ENCODE assay signal across 8 cellular contexts in genomic region chr12:12891646-12892355, GRCh38. TPM values are rescaled to one million over a fixed set of nuclear protein-coding genes. Genes with fewer than 3 reads are reported as not detected.
DNase-seq lines count a peak whose midpoint lies in the region; ATAC-seq and TF ChIP-seq lines count a peak whose summit lies in the region.

No MANE protein-coding gene starts in this region.

- H3K4me3 ChIP-seq in heart left ventricle, result peak overlapping the region; percentile 30 to 67 (median 50)
- peak overlapping the region; percentile 70 for H3K4me3 ChIP-seq in choroid plexus epithelial cell (ENCODE audit: low read depth, low read length)
- H3K4me3 ChIP-seq in mucosa of rectum (ENCODE audit: low read length in 2 of 2), result peak overlapping the region; percentile 79 to 84
- peak overlapping the region; percentile 72 to 93 for H3K4me3 ChIP-seq in aorta (ENCODE audit: low read length in 2 of 2)

- H3K27me3 Mint-ChIP-seq in immature natural killer cell (ENCODE audit: low read depth in 3 of 3), result peaks cover 4 to 26% (median 7%) of the 10 kb centered on the region in 3 donors

- DNase-seq in heart left ventricle (no peak), left cardiac atrium (no peak), choroid plexus epithelial cell (ENCODE audit: low read depth) (no peak), aorta (no peak), immature natural killer cell (no peak)

- H3K4me1 Mint-ChIP-seq in immature natural killer cell, result peaks cover 0 to 4% of the 10 kb centered on the region in 2 donors

- H3K36me3 ChIP-seq in heart left ventricle (no peaks in the 10 kb centered on the region), mucosa of rectum (ENCODE audit: control insufficient read depth in 2 of 2, insufficient read depth in 2 of 2, low read length in 2 of 2) (no peaks in the 10 kb centered on the region), aorta (ENCODE audit: control insufficient read depth in 1 of 2, insufficient read depth in 2 of 2, low read length in 1 of 2) (no peaks in the 10 kb centered on the region)

- H3K36me3 Mint-ChIP-seq in immature natural killer cell, result no peaks in the 10 kb centered on the region

- H3K27ac ChIP-seq in heart left ventricle (peak overlapping the region in 7 of 12 donors; percentile 32 to 69 (median 51)), mucosa of rectum (ENCODE audit: low read depth in 2 of 2, low read length in 2 of 2) (peak overlapping the region; percentile 92 to 97), aorta (ENCODE audit: low read depth in 1 of 2, low read length in 2 of 2) (peak overlapping the region; percentile 60 to 69)

- TF ChIP-seq POLR2A in heart left ventricle (IDR thresholded peaks at IDR 0.05), result no peak

- peaks cover 0 to 20% (median 10%) of the 10 kb centered on the region in 12 donors for H3K4me1 ChIP-seq in heart left ventricle
- peaks cover 12 to 34% of the 10 kb centered on the region in 2 donors for H3K4me1 ChIP-seq in mucosa of rectum (ENCODE audit: control insufficient read depth in 2 of 2, insufficient read depth in 2 of 2, low read length in 2 of 2)
- no peaks in the 10 kb centered on the region for H3K4me1 ChIP-seq in aorta (ENCODE audit: control insufficient read depth in 1 of 2, insufficient read depth in 2 of 2, low read length in 2 of 2)

- H3K9me3 Mint-ChIP-seq in immature natural killer cell, result peaks cover 0 to 2% (median 0%) of the 10 kb centered on the region in 6 donors

- intact Hi-C loops in heart left ventricle (cut with DNase I), result no loop called here
- intact Hi-C loops in left cardiac atrium (cut with DNase I), result no loop called here
- intact Hi-C loops in aorta (cut with DNase I), result loop anchor here (2.0 to 10.0 kb wide), 2 partner anchors 53 to 1883 kb away; a partner anchor contains a TSS

- H3K9ac ChIP-seq in mucosa of rectum (ENCODE audit: low read depth in 1 of 2, low read length in 2 of 2), result peak overlapping the region; percentile 88 to 90

- H3K27me3 ChIP-seq in heart left ventricle (peaks cover 0 to 39% (median 11%) of the 10 kb centered on the region in 9 donors), mucosa of rectum (ENCODE audit: control insufficient read depth in 2 of 2, insufficient read depth in 2 of 2, low read length in 2 of 2) (no peaks in the 10 kb centered on the region), aorta (ENCODE audit: control insufficient read depth in 1 of 2, insufficient read depth in 2 of 2, low read length in 1 of 2) (no peaks in the 10 kb centered on the region)

- H3K9me3 ChIP-seq in heart left ventricle, result no peaks in the 10 kb centered on the region
- H3K9me3 ChIP-seq in mucosa of rectum (ENCODE audit: control insufficient read depth in 2 of 2, low read length in 2 of 2), result no peaks in the 10 kb centered on the region
- H3K9me3 ChIP-seq in aorta (ENCODE audit: control insufficient read depth, low read length), result no peaks in the 10 kb centered on the region

- no peak overlapping the region for H3K27ac Mint-ChIP-seq in immature natural killer cell

- ATAC-seq in heart left ventricle (no peak), left cardiac atrium (no peak), aorta (ENCODE audit: low FRiP score) (peak; percentile 5), HG02981 (IDR thresholded peaks at IDR 0.05; ENCODE audit: unreplicated experiment) (no peak), HG03378 (IDR thresholded peaks at IDR 0.05; ENCODE audit: unreplicated experiment) (no peak)

- WGBS in heart left ventricle, 4 donors, result 19 to 30% (median 23%) methylated on average over 15 of the region's 15 CpGs
- WGBS in aorta, 2 donors, result 3% methylated on average over 15 of the region's 15 CpGs

- peak overlapping the region in 1 of 5 donors; percentile 23 for H3K4me3 Mint-ChIP-seq in immature natural killer cell

- no peak for TF ChIP-seq CTCF in heart left ventricle (IDR thresholded peaks at IDR 0.05)
- no peak for TF ChIP-seq CTCF in choroid plexus epithelial cell (conservative IDR thresholded peaks at IDR 0.05; ENCODE audit: low read depth, low read length)

RNA-seq across cellular contexts. Expression of gene GPRC5A, which starts 0.4 kb away (rescaled TPM):
- 1 to 10 TPM in 6 of 9 donors, under 1 TPM in 3; 0.27 to 5.3 (median 1.3) TPM for total RNA-seq in heart left ventricle
- under 1 TPM; 0.40 to 0.61 TPM for polyA plus RNA-seq in heart left ventricle
- total RNA-seq in left cardiac atrium, result 1 to 10 TPM; 2.6 to 5.6 TPM
- 10 to 100 TPM; 36.6 to 86.0 TPM for total RNA-seq in aorta
- polyA plus RNA-seq in aorta, result 1 to 10 TPM; 4.6 to 8.4 TPM
- polyA plus RNA-seq in immature natural killer cell, result not detected

Comparison
In these comparisons a context has a peak if more than half of its experiments do, and no peak if none do; other contexts are left out.
1. RNA of gene GPRC5A, which starts 0.4 kb away (total RNA-seq): 36.6 to 86.0 TPM in aorta; 2.6 to 5.6 TPM in left cardiac atrium and 0.27 to 5.3 TPM in heart left ventricle; every median in the first group is over 4 times any median in the second.
2. intact Hi-C loops: an anchor here in aorta (2.0 to 10.0 kb wide); none called in heart left ventricle and left cardiac atrium.
3. Peak in every context shown above with its lines, with median percentiles within 50 percentile points of each other: H3K27ac ChIP-seq and H3K4me3 ChIP-seq.